In genomic region chr10:9045311-9045710, GRCh38 we compare ENCODE assay signal across 24 cellular contexts.
"Had no signal": no experiment of that assay in that cellular context is flagged by ENCODE, and none has a peak within 500 bp of the region (broad histone marks: within the 10 kb centered on the region; RNA-seq: fewer than 3 reads in every experiment).

No MANE protein-coding gene starts in this region.

- ATAC-seq: natural killer cell; psoas muscle; right cardiac atrium; right lobe of liver; stimulated activated memory B cell treated with anti-CD40 and anti-IgM and Interleukin-4, amounts not matched to agents 10 μg/mL and 1 μg/mL and 100 μg/mL, for 72 hours; stimulated activated naive CD8-positive, alpha-beta T cell treated with anti-CD3 and anti-CD28 coated beads, Interleukin-15, amount 100 ng/mL, for 72 hours; stimulated activated naive CD8-positive, alpha-beta T cell treated with anti-CD3 and anti-CD28 coated beads, Interleukin-15, Interleukin-2, amounts not matched to agents 100 U/mL and 50 U/mL, for 24 hours; upper lobe of right lung had no signal

- DNase-seq: natural killer cell; occipital lobe; ovary; posterior cingulate gyrus; psoas muscle; right cardiac atrium; right lobe of liver; sigmoid colon; spleen; stimulated activated CD4-positive, alpha-beta T cell treated with anti-CD3 and anti-CD28 coated beads, Interleukin-12 subunit alpha, Interleukin-12 subunit beta, amount 100 ng/mL, for 4 hours; stimulated activated CD4-positive, alpha-beta T cell treated with anti-CD3 and anti-CD28 coated beads, Interleukin-1b, Interleukin-23, amount 100 ng/mL, for 48 hours; stimulated activated CD4-positive, alpha-beta T cell treated with anti-CD3 and anti-CD28 coated beads, Interleukin-4, amount 100 ng/mL, for 1 hour; stimulated activated CD4-positive, alpha-beta T cell treated with anti-CD3 and anti-CD28 coated beads, Interleukin-4, amount 100 ng/mL, for 4 hours; stimulated activated CD8-positive, alpha-beta memory T cell treated with anti-CD3 and anti-CD28 coated beads, Interleukin-4, amount 100 ng/mL, for 48 hours; stimulated activated naive CD4-positive, alpha-beta T cell; stimulated activated naive CD8-positive, alpha-beta T cell treated with anti-CD3 and anti-CD28 coated beads, Interleukin-15, amount 100 ng/mL, for 72 hours; stimulated activated naive CD8-positive, alpha-beta T cell treated with anti-CD3 and anti-CD28 coated beads, Interleukin-15, Interleukin-2, amounts not matched to agents 100 U/mL and 50 U/mL, for 24 hours; substantia nigra; testis; tibial artery; transverse colon; upper lobe of right lung; uterus had no signal
